8 cellular contexts compared by ENCODE assay signal in the genomic region with DNA sequence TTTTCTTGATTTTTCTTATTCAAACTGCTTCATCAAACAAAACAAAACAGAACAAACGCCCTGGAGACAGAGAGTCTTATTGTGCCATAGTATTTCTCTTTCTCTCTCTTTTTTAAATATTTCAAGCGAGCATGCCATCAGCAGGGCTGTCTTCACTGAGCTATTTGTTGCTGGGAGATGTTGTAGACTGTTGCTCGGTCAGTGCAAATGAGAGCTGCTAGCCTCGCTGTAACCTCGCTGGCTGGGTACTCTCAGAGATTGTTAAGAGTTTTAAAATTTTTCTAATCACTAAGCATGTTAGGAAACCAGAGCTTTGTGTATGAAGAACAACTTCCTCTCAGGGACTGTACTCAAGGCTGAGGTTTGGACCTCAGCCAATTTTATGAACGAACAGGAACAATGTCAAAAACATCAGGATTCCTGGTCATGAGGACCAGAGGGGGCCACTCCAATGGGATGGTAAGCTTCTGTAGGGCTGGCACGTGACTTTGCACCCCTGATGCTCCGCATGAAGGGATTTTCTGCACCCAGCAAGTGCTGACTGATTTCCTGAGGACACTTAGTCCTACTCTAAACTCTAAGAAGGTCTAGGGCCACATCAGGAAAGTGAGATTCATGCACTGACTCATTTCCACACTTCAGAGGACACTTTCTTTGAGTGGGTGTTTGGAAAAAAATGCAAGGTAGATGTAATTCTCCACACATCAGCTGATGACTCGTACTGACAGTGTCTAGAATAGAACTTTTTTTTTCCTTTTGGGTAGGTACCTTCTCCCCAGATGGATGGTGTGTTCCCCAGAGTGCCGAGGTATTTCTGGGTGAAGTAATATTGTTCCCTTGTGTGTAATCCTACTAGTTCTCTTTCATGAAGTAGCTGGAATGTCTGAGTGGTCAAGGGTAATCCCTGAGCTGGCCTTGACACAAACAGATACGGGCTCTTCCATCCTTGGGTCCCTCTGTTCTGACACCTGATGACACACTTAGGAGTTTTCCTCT. TPM values are rescaled to one million over a fixed set of nuclear protein-coding genes. Genes with fewer than 3 reads are reported as not detected.
A peak's percentile ranks its signal among the peaks of the same experiment; 100 is the strongest.
DNase-seq lines count a peak whose midpoint lies in the region; ATAC-seq, FAIRE-seq and TF ChIP-seq lines count a peak whose summit lies in the region.

No MANE protein-coding gene starts in this region.

- peak overlapping the region; percentile 40 for H3K4me3 Mint-ChIP-seq in T-helper 1 cell treated with Interleukin-12 subunit alpha and Interleukin-12 subunit beta and Interleukin-4 antibody, amounts not matched to agents 30 μg/mL and 1 μg/mL, for 36 hours

- no peaks in the 10 kb centered on the region for H3K9me3 ChIP-seq in mucosa of descending colon
- no peaks in the 10 kb centered on the region for H3K9me3 ChIP-seq in tibial artery

- peaks cover 2% of the 10 kb centered on the region for H3K36me3 Mint-ChIP-seq in T-helper 1 cell treated with Interleukin-12 subunit alpha and Interleukin-12 subunit beta and Interleukin-4 antibody, amounts not matched to agents 30 μg/mL and 1 μg/mL, for 36 hours (ENCODE audit: low read depth)

- peaks cover 14% of the 10 kb centered on the region for H3K9me3 Mint-ChIP-seq in T-helper 1 cell treated with Interleukin-12 subunit alpha and Interleukin-12 subunit beta and Interleukin-4 antibody, amounts not matched to agents 30 μg/mL and 1 μg/mL, for 36 hours

- H3K27me3 ChIP-seq in bronchial epithelial cell (ENCODE audit: control insufficient read depth, insufficient read depth, low read length) (no peaks in the 10 kb centered on the region), tibial artery (no peaks in the 10 kb centered on the region)

- FAIRE-seq in bronchial epithelial cell (lab: Jason Lieb, UNC): peak; percentile 92

- H3K4me1 ChIP-seq in mucosa of descending colon (ENCODE audit: low read depth) (no peaks in the 10 kb centered on the region), tibial artery (peaks cover 0 to 22% (median 5%) of the 10 kb centered on the region in 4 donors)

- ATAC-seq in GM19023 (IDR thresholded peaks at IDR 0.05; ENCODE audit: unreplicated experiment) (peak; percentile 88), HG03159 (IDR thresholded peaks at IDR 0.05; ENCODE audit: unreplicated experiment) (peak; percentile 76), mucosa of descending colon (peak; percentile 67)

- intact Hi-C loops in mucosa of descending colon (cut with DNase I, micrococcal nuclease) (no loop called here), tibial artery (cut with DNase I; ENCODE audit: low total_unique reads) (no loop called here)

- peak; percentile 35 for DNase-seq in AG08396 (ENCODE audit: low spot score)
- peak; percentile 95 for DNase-seq in bronchial epithelial cell (ENCODE audit: low read depth)
- peak in 1 of 3 donors; percentile 44 for DNase-seq in mucosa of descending colon
- peak; percentile 60 to 74 for DNase-seq in tibial artery
- no peak for DNase-seq in T-helper 9 cell

- H3K4me1 Mint-ChIP-seq in T-helper 1 cell treated with Interleukin-12 subunit alpha and Interleukin-12 subunit beta and Interleukin-4 antibody, amounts not matched to agents 30 μg/mL and 1 μg/mL, for 36 hours (ENCODE audit: low read depth): peaks cover 29% of the 10 kb centered on the region

- H3K27ac ChIP-seq in tibial artery: peak overlapping the region; percentile 21 to 46

- H3K36me3 ChIP-seq in bronchial epithelial cell (ENCODE audit: control insufficient read depth, insufficient read depth, low read length): no peaks in the 10 kb centered on the region
- H3K36me3 ChIP-seq in mucosa of descending colon (ENCODE audit: low read depth): no peaks in the 10 kb centered on the region
- no peaks in the 10 kb centered on the region for H3K36me3 ChIP-seq in tibial artery

- peak overlapping the region; percentile 62 for H3K27ac Mint-ChIP-seq in T-helper 1 cell treated with Interleukin-12 subunit alpha and Interleukin-12 subunit beta and Interleukin-4 antibody, amounts not matched to agents 30 μg/mL and 1 μg/mL, for 36 hours

- H3K27me3 Mint-ChIP-seq in T-helper 1 cell treated with Interleukin-12 subunit alpha and Interleukin-12 subunit beta and Interleukin-4 antibody, amounts not matched to agents 30 μg/mL and 1 μg/mL, for 36 hours (ENCODE audit: low read depth): peaks cover 14% of the 10 kb centered on the region

- TF ChIP-seq CTCF in bronchial epithelial cell (IDR thresholded peaks at IDR 0.05; ENCODE audit: insufficient read depth, low read length, severe bottlenecking) (no peak), mucosa of descending colon (IDR thresholded peaks at IDR 0.05) (no peak), tibial artery (IDR thresholded peaks at IDR 0.05) (no peak)

- H3K4me3 ChIP-seq in bronchial epithelial cell (ENCODE audit: low read depth, low read length) (no peak overlapping the region), mucosa of descending colon (no peak overlapping the region), tibial artery (peak overlapping the region in 1 of 2 donors; percentile 3)

RNA-seq across cellular contexts. Expression of gene IL1R1, which starts 59.7 kb away (rescaled TPM):
- total RNA-seq in bronchial epithelial cell (1.6 and 3.1 TPM in 2 replicates), mucosa of descending colon (10 to 100 TPM; 17.8 to 40.1 (median 39.1) TPM)
